10 cellular contexts compared by ENCODE assay signal in genomic region chr14:103775506-103775905, GRCh38.
"Had no signal": no experiment of that assay in that cellular context is flagged by ENCODE, and none has a peak within 500 bp of the region (broad histone marks: within the 10 kb centered on the region; RNA-seq: fewer than 3 reads in every experiment).

No MANE protein-coding gene starts in this region.

- H3K27ac ChIP-seq: left lung, thoracic aorta had no signal

- H3K36me3 ChIP-seq: thoracic aorta had no signal

- H3K9me3 ChIP-seq: left lung, thoracic aorta had no signal

- H3K27me3 ChIP-seq: left lung had no signal

- DNase-seq: activated CD4-positive, alpha-beta T cell treated with anti-CD3 and anti-CD28 coated beads, Interleukin-2, amount 50 U/mL, for 4 hours; activated CD4-positive, CD25-positive, alpha-beta regulatory T cell treated with anti-CD3 and anti-CD28 coated beads, Interleukin-2, amount 50 U/mL, for 72 hours; activated naive CD4-positive, alpha-beta T cell treated with anti-CD3 and anti-CD28 coated beads for 36 hours; activated naive CD8-positive, alpha-beta T cell treated with anti-CD3 and anti-CD28 coated beads, Interleukin-2, amount 50 U/mL, for 24 hours; aorta; left lung; stimulated activated CD4-positive, alpha-beta T cell treated with anti-CD3 and anti-CD28 coated beads, Interleukin-1b, Interleukin-23, amount 100 ng/mL, for 48 hours; stimulated activated naive CD8-positive, alpha-beta T cell treated with anti-CD3 and anti-CD28 coated beads, Interleukin-15, amount 100 ng/mL, for 72 hours; T-helper 9 cell had no signal

- H3K4me1 ChIP-seq: left lung had no signal

- H3K4me3 ChIP-seq: left lung, thoracic aorta had no signal
